ENCODE assay signal across 18 cellular contexts in the genomic region with DNA sequence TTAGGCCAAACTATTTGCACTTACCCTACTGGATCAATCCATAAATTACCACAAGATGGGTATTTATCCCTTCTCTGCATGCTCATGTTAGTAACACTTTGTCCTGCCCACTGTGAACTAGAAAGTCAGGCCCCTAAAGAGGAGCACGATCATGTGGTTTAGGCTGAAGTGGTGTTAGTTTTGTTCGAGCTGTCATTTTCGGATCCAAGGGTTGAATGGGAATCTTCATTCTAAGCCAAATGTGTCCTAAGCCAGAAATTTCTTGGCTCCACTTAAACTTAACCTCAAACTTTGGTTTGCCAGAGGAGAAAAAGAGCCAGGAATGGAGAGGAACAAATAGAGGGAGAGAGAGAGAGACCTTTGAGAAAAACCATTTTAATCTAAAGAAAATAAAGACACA.
DNase-seq lines count a peak whose midpoint lies in the region; ATAC-seq and TF ChIP-seq lines count a peak whose summit lies in the region.
"Had no signal": no experiment of that assay in that cellular context is flagged by ENCODE, and none has a peak within 500 bp of the region (broad histone marks: within the 10 kb centered on the region; RNA-seq: fewer than 3 reads in every experiment).

No MANE protein-coding gene starts in this region.

- no peak overlapping the region for H3K4me3 ChIP-seq in esophagus squamous epithelium
- H3K4me3 ChIP-seq: HAP-1, thoracic aorta had no signal

- no peaks in the 10 kb centered on the region for H3K36me3 ChIP-seq in esophagus squamous epithelium
- H3K36me3 ChIP-seq: HAP-1, thoracic aorta had no signal

- H3K27me3 ChIP-seq in esophagus squamous epithelium, result no peaks in the 10 kb centered on the region

- TF ChIP-seq CTCF in esophagus squamous epithelium (IDR thresholded peaks at IDR 0.05), result no peak

- no peaks in the 10 kb centered on the region for H3K9me3 ChIP-seq in esophagus squamous epithelium
- H3K9me3 ChIP-seq: HAP-1, thoracic aorta had no signal

- intact Hi-C loops in esophagus squamous epithelium (cut with DNase I) (no loop called here), left ventricle myocardium superior (cut with micrococcal nuclease) (no loop called here)

- 49 to 51% methylated on average over 3 of the region's 3 CpGs for WGBS in esophagus squamous epithelium, 2 donors

- no peak for TF ChIP-seq POLR2A in esophagus squamous epithelium (IDR thresholded peaks at IDR 0.05)

- H3K4me1 ChIP-seq in esophagus squamous epithelium, result peaks cover 0 to 21% (median 0%) of the 10 kb centered on the region in 3 donors

- H3K27ac ChIP-seq in esophagus squamous epithelium, result peak overlapping the region in 3 of 4 donors; percentile 34 to 67 (median 56)
- H3K27ac ChIP-seq: C4-2B, thoracic aorta had no signal

- ATAC-seq in left ventricle myocardium superior (peak; percentile 92), HG03135 (IDR thresholded peaks at IDR 0.05; ENCODE audit: unreplicated experiment) (no peak), HG02852 (IDR thresholded peaks at IDR 0.05; ENCODE audit: unreplicated experiment) (no peak)
- ATAC-seq: SK-N-SH treated with all-trans-retinoic acid at 6 μM for 48 hours, WTC11 had no signal

- peak; percentile 96 for DNase-seq in NCI-H446 treated with DMSO at 0.1 percent for 48 hours (lab: John Stamatoyannopoulos, UW)
- no peak for DNase-seq in esophagus squamous epithelium (lab: John Stamatoyannopoulos, UW)
- DNase-seq in left ventricle myocardium superior, result no peak
- DNase-seq in pons (ENCODE audit: low spot score), result peak; percentile 60
- DNase-seq in dermis blood vessel endothelial cell, result no peak
- DNase-seq in kidney tubule cell (ENCODE audit: low spot score), result no peak
- DNase-seq: ACHN; activated CD4-positive, alpha-beta memory T cell treated with anti-CD3 and anti-CD28 coated beads, Interleukin-2, amount 10 ng/mL, durations not matched to agents 7 days and 5 days; activated naive CD4-positive, alpha-beta T cell; EL; NCI-H2029 had no signal

Comparison
In these comparisons a context has a peak if more than half of its experiments do, and no peak if none do; other contexts are left out.
1. DNase-seq: peak in NCI-H446 treated with DMSO at 0.1 percent for 48 hours (single experiment) and pons (single experiment); none in esophagus squamous epithelium (single experiment), left ventricle myocardium superior (single experiment), dermis blood vessel endothelial cell (single experiment) and kidney tubule cell (single experiment).